17 cellular contexts compared by ENCODE assay signal in the genomic region with DNA sequence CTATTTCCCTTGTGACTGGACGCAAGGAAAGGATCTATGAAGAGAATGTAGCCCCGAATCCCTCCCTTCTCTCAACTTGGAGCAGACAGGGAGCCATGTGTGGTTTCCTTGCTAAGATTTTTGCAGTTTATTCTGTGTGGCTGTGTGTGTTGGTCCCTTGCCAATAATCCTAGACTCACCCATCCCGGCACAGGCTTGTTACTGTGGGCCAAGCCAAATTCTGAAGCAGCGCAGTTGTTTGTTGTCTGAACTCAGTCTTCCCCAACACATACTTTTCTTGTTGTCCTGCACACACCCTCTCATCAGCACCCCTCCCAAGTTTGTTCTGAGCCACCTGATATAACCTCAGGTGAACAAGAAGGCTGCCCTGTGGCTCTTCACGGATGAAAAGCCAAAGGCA.
A peak's percentile ranks its signal among the peaks of the same experiment; 100 is the strongest.
DNase-seq lines count a peak whose midpoint lies in the region; ATAC-seq, FAIRE-seq and TF ChIP-seq lines count a peak whose summit lies in the region.
"Had no signal": no experiment of that assay in that cellular context is flagged by ENCODE, and none has a peak within 500 bp of the region (broad histone marks: within the 10 kb centered on the region; RNA-seq: fewer than 3 reads in every experiment).

No MANE protein-coding gene starts in this region.

- no peak for TF ChIP-seq EP300 in suprapubic skin (IDR thresholded peaks at IDR 0.05)

- H3K27me3 ChIP-seq in esophagus (ENCODE audit: control insufficient read depth in 1 of 2, insufficient read depth in 2 of 2, low read length in 2 of 2) (no peaks in the 10 kb centered on the region), left lung (no peaks in the 10 kb centered on the region), suprapubic skin (no peaks in the 10 kb centered on the region)

- intact Hi-C loops in left lung (cut with DNase I) (no loop called here), Calu3 (cut with micrococcal nuclease; ENCODE audit: unreplicated experiment) (no loop called here)

- H3K36me3 Mint-ChIP-seq in Calu3 (ENCODE audit: insufficient read depth, unreplicated experiment), result no peaks in the 10 kb centered on the region
- H3K36me3 Mint-ChIP-seq: brain had no signal

- H3K4me3 ChIP-seq in esophagus (ENCODE audit: low read depth in 1 of 2, low read length in 2 of 2), result no peak overlapping the region
- no peak overlapping the region for H3K4me3 ChIP-seq in left lung
- no peak overlapping the region for H3K4me3 ChIP-seq in suprapubic skin

- no peaks in the 10 kb centered on the region for H3K4me1 Mint-ChIP-seq in Calu3 (ENCODE audit: low read depth, unreplicated experiment)
- H3K4me1 Mint-ChIP-seq: activated CD4-positive, alpha-beta T cell treated with anti-CD3 and anti-CD28 coated beads, Interleukin-2, amount 10 ng/mL, durations not matched to agents 24 days and 14 days; IgD-negative memory B cell had no signal

- H3K27ac ChIP-seq in esophagus (ENCODE audit: low read depth in 2 of 2, low read length in 1 of 2), result peak overlapping the region; percentile 42 to 59
- no peak overlapping the region for H3K27ac ChIP-seq in left lung
- peak overlapping the region; percentile 6 for H3K27ac ChIP-seq in suprapubic skin

- TF ChIP-seq CTCF in left lung (IDR thresholded peaks at IDR 0.05), result no peak
- no peak for TF ChIP-seq CTCF in suprapubic skin (IDR thresholded peaks at IDR 0.05)
- no peak for TF ChIP-seq CTCF in Calu3 (IDR thresholded peaks at IDR 0.05; ENCODE audit: unreplicated experiment)

- H3K9me3 Mint-ChIP-seq in Calu3 (ENCODE audit: low read depth, unreplicated experiment), result no peaks in the 10 kb centered on the region
- H3K9me3 Mint-ChIP-seq: activated CD4-positive, alpha-beta T cell treated with anti-CD3 and anti-CD28 coated beads, Interleukin-2, amount 10 ng/mL, durations not matched to agents 24 days and 14 days had no signal

- H3K36me3 ChIP-seq in esophagus (ENCODE audit: control insufficient read depth in 2 of 2, insufficient read depth in 2 of 2, low read length in 1 of 2) (no peaks in the 10 kb centered on the region), left lung (no peaks in the 10 kb centered on the region), suprapubic skin (no peaks in the 10 kb centered on the region)

- WGBS in esophagus, 2 donors, result 26 to 36% methylated on average over 5 of the region's 5 CpGs
- 23% methylated on average over 5 of the region's 5 CpGs for WGBS in suprapubic skin

- peaks cover 81% of the 10 kb centered on the region for H3K27me3 Mint-ChIP-seq in Calu3 (ENCODE audit: unreplicated experiment)

- BruUV-seq in Calu3 (replicated peaks; lab: Mats Ljungman, UMichigan), result no TSS peak

- CTCF ChIA-PET in Calu3 (lab: Charles Lee), result no interaction called here

- H3K9me3 ChIP-seq in esophagus (ENCODE audit: control insufficient read depth in 2 of 2, insufficient read depth in 1 of 2, low read depth in 1 of 2, low read length in 1 of 2), result no peaks in the 10 kb centered on the region
- H3K9me3 ChIP-seq in left lung, result no peaks in the 10 kb centered on the region
- no peaks in the 10 kb centered on the region for H3K9me3 ChIP-seq in suprapubic skin

- H3K4me1 ChIP-seq in esophagus (ENCODE audit: control insufficient read depth in 2 of 2, insufficient read depth in 2 of 2, low read length in 1 of 2) (peaks cover 4 to 8% of the 10 kb centered on the region in 2 donors), left lung (peaks cover 5 to 9% of the 10 kb centered on the region in 2 donors), suprapubic skin (peaks cover 19% of the 10 kb centered on the region)

- no peak overlapping the region for H3K4me3 Mint-ChIP-seq in Calu3 (ENCODE audit: low read depth, unreplicated experiment)
- H3K4me3 Mint-ChIP-seq: activated CD4-positive, alpha-beta T cell treated with anti-CD3 and anti-CD28 coated beads, Interleukin-2, amount 10 ng/mL, durations not matched to agents 24 days and 14 days; brain; IgD-negative memory B cell had no signal

- ATAC-seq in left lung, result peak; percentile 70
- ATAC-seq in GM19324 (IDR thresholded peaks at IDR 0.05; ENCODE audit: low FRiP score, unreplicated experiment), result no peak

- DNase-seq in NCI-H2029 (lab: John Stamatoyannopoulos, UW) (peak; percentile 37), left lung (no peak), suprapubic skin (ENCODE audit: low spot score in 2 of 2) (no peak), HTR-8/SVneo (ENCODE audit: insufficient read length, low spot score) (no peak), Calu3 (no peak)
- no peak for DNase-seq in stimulated activated CD4-positive, alpha-beta T cell treated with anti-CD3 and anti-CD28 coated beads, Interleukin-4, amount 100 ng/mL, for 1 hour
- DNase-seq: activated CD4-positive, alpha-beta T cell treated with anti-CD3 and anti-CD28 coated beads, Interleukin-2, amount 10 ng/mL, durations not matched to agents 24 days and 14 days; C1 segment of cervical spinal cord; NCI-H1436; NCI-H82; SHP77; stimulated activated CD4-positive, alpha-beta T cell treated with anti-CD3 and anti-CD28 coated beads, Interleukin-2, amount 100 ng/mL, for 48 hours had no signal

- no peak for TF ChIP-seq POLR2A in suprapubic skin (IDR thresholded peaks at IDR 0.05)

- no peak for FAIRE-seq in HTR-8/SVneo (lab: Jason Lieb, UNC)
- FAIRE-seq: endometrium had no signal

- H3K27ac Mint-ChIP-seq in Calu3 (ENCODE audit: unreplicated experiment), result no peak overlapping the region
- H3K27ac Mint-ChIP-seq: activated CD4-positive, alpha-beta T cell treated with anti-CD3 and anti-CD28 coated beads, Interleukin-2, amount 10 ng/mL, durations not matched to agents 24 days and 14 days; IgD-negative memory B cell had no signal

Comparison
In these comparisons a context has a peak if more than half of its experiments do, and no peak if none do; other contexts are left out.
1. H3K27ac ChIP-seq: peak in esophagus (2 of 2) and suprapubic skin (single experiment); none in left lung (0 of 2).